ENCODE assay signal across 8 cellular contexts in the genomic region with DNA sequence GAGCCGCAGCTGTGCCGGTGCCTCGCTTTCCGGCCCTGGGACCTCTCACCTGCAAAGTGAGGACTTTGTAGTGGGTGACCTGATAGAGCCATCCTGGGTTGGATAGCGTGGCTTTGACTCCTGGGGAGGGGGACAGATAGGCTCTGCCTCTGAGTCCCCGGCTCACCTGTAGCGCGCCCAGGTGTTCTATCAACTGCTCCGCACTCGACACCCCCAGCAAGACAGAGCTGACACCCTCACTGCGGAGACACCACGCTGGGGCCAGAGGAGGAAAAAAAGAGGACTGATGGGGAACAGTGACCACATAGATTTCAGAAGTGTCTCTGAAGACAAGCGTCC. TPM values are rescaled to one million over a fixed set of nuclear protein-coding genes. Genes with fewer than 3 reads are reported as not detected.
DNase-seq lines count a peak whose midpoint lies in the region; ATAC-seq and TF ChIP-seq lines count a peak whose summit lies in the region.

No MANE protein-coding gene starts in this region.

- no peak overlapping the region for H2AFZ ChIP-seq in Karpas-422 (ENCODE audit: low read length)

- H3K4me1 ChIP-seq in adipocyte (ENCODE audit: control insufficient read depth, insufficient read depth, low read length) (peaks cover 9% of the 10 kb centered on the region), iPS-20b (ENCODE audit: insufficient read depth, low read length) (no peaks in the 10 kb centered on the region; the same call in 1 of the 2 replicates), Karpas-422 (ENCODE audit: low read length) (no peaks in the 10 kb centered on the region)

- TF ChIP-seq CTCF in HFFc6 (IDR thresholded peaks at IDR 0.05): no peak

- H3K79me2 ChIP-seq in Karpas-422 (ENCODE audit: low read length): no peaks in the 10 kb centered on the region

- H3K4me3 ChIP-seq in adipocyte (ENCODE audit: low read length) (peak overlapping the region; percentile 80), iPS-20b (ENCODE audit: low read length) (peak overlapping the region; percentile 52; the same call in 1 of the 2 replicates), Karpas-422 (ENCODE audit: low read length) (no peak overlapping the region)

- H3K9ac ChIP-seq in adipocyte (ENCODE audit: low read length) (peak overlapping the region; percentile 82), iPS-20b (ENCODE audit: low read depth, low read length) (peak overlapping the region; percentile 43; the same call in 1 of the 2 replicates), Karpas-422 (ENCODE audit: low read length) (no peak overlapping the region)

- H3K27ac Mint-ChIP-seq in HFFc6: no peak overlapping the region
- H3K27ac Mint-ChIP-seq in stimulated activated memory B cell treated with anti-CD40 and anti-IgM and Interleukin-4, amounts not matched to agents 10 μg/mL and 1 μg/mL and 100 μg/mL, for 72 hours: peak overlapping the region; percentile 78

- no peaks in the 10 kb centered on the region for H3K27me3 ChIP-seq in adipocyte (replicated peaks; ENCODE audit: control insufficient read depth, insufficient read depth, low read length)
- H3K27me3 ChIP-seq in iPS-20b (ENCODE audit: insufficient read depth, low read length): peaks cover 83% of the 10 kb centered on the region
- H3K27me3 ChIP-seq in Karpas-422 (ENCODE audit: low read length): no peaks in the 10 kb centered on the region

- no peak for ATAC-seq in stimulated activated memory B cell treated with anti-CD40 and anti-IgM and Interleukin-4, amounts not matched to agents 10 μg/mL and 1 μg/mL and 100 μg/mL, for 72 hours
- no peak for ATAC-seq in HG03460 (IDR thresholded peaks at IDR 0.05; ENCODE audit: unreplicated experiment)

- H3K27ac ChIP-seq in iPS-20b (ENCODE audit: low read length) (no peak overlapping the region), Karpas-422 (ENCODE audit: low read length) (no peak overlapping the region)

- H3K9me3 ChIP-seq in adipocyte (ENCODE audit: control insufficient read depth, low read length) (no peaks in the 10 kb centered on the region), iPS-20b (ENCODE audit: insufficient read depth, low read depth, low read length) (no peaks in the 10 kb centered on the region), Karpas-422 (ENCODE audit: low read length) (no peaks in the 10 kb centered on the region)

- H3K4me3 Mint-ChIP-seq in HFFc6: peak overlapping the region; percentile 83; the same call in 1 of the 2 replicates
- peak overlapping the region; percentile 72 for H3K4me3 Mint-ChIP-seq in stimulated activated memory B cell treated with anti-CD40 and anti-IgM and Interleukin-4, amounts not matched to agents 10 μg/mL and 1 μg/mL and 100 μg/mL, for 72 hours

- H3K9me2 ChIP-seq in Karpas-422 (replicated peaks; ENCODE audit: insufficient read depth, low read length): no peaks in the 10 kb centered on the region

- no peaks in the 10 kb centered on the region for H3K9me3 Mint-ChIP-seq in HFFc6
- no peaks in the 10 kb centered on the region for H3K9me3 Mint-ChIP-seq in stimulated activated memory B cell treated with anti-CD40 and anti-IgM and Interleukin-4, amounts not matched to agents 10 μg/mL and 1 μg/mL and 100 μg/mL, for 72 hours

- no peaks in the 10 kb centered on the region for H3K36me3 Mint-ChIP-seq in HFFc6 (ENCODE audit: low read depth)
- H3K36me3 Mint-ChIP-seq in stimulated activated memory B cell treated with anti-CD40 and anti-IgM and Interleukin-4, amounts not matched to agents 10 μg/mL and 1 μg/mL and 100 μg/mL, for 72 hours: peaks cover 6% of the 10 kb centered on the region

- H4K20me1 ChIP-seq in Karpas-422 (ENCODE audit: insufficient read depth, low read depth, low read length): no peaks in the 10 kb centered on the region

- H3K4me2 ChIP-seq in Karpas-422 (ENCODE audit: low read depth, low read length, poor library complexity, severe bottlenecking): no peak overlapping the region

- no peak for DNase-seq in HFFc6
- no peak for DNase-seq in adipocyte (ENCODE audit: low read depth)
- DNase-seq in Karpas-422: no peak
- no peak for DNase-seq in stimulated activated CD4-positive, alpha-beta T cell treated with anti-CD3 and anti-CD28 coated beads, Interleukin-1b, Interleukin-23, amount 100 ng/mL, for 48 hours
- no peak for DNase-seq in 8988T

- H3K36me3 ChIP-seq in adipocyte (ENCODE audit: control insufficient read depth, insufficient read depth, low read length, severe bottlenecking) (no peaks in the 10 kb centered on the region), iPS-20b (ENCODE audit: insufficient read depth, low read depth, low read length) (no peaks in the 10 kb centered on the region), Karpas-422 (ENCODE audit: insufficient read depth, low read length) (0 out of 2 replicates have a peak, but pooled peaks cover 3% of the 10 kb centered on the region)

- peaks cover 3% of the 10 kb centered on the region for H3K27me3 Mint-ChIP-seq in HFFc6 (ENCODE audit: insufficient read depth)
- H3K27me3 Mint-ChIP-seq in stimulated activated memory B cell treated with anti-CD40 and anti-IgM and Interleukin-4, amounts not matched to agents 10 μg/mL and 1 μg/mL and 100 μg/mL, for 72 hours: no peaks in the 10 kb centered on the region

- H3K4me1 Mint-ChIP-seq in HFFc6 (ENCODE audit: low read depth): peaks cover 6% of the 10 kb centered on the region
- peaks cover 17% of the 10 kb centered on the region for H3K4me1 Mint-ChIP-seq in stimulated activated memory B cell treated with anti-CD40 and anti-IgM and Interleukin-4, amounts not matched to agents 10 μg/mL and 1 μg/mL and 100 μg/mL, for 72 hours

RNA-seq across cellular contexts. Expression of gene KCNAB3, which starts 6.4 kb away (rescaled TPM):
- 1 to 10 TPM; 1.5 to 3.0 (median 2.3) TPM for total RNA-seq in HFFc6 (2021; fragmentation: NEBNext Ultra II Directional; extraction: Animal tissue kit (Norgen Biotek cat#: 25700))
- total RNA-seq in Karpas-422 (2014; rRNA removed; shearing (Covaris generic); ENCODE audit: low replicate concordance): 5.6 and 10.0 TPM in 2 replicates

RNA-seq across cellular contexts. Expression of gene RNF227, which starts 7.2 kb away (rescaled TPM):
- 1 to 10 TPM; 2.2 to 3.6 (median 3.1) TPM for total RNA-seq in HFFc6 (2021; fragmentation: NEBNext Ultra II Directional; extraction: Animal tissue kit (Norgen Biotek cat#: 25700))
- 2.1 and 3.5 TPM in 2 replicates for total RNA-seq in Karpas-422 (2014; rRNA removed; shearing (Covaris generic); ENCODE audit: low replicate concordance)

RNA-seq across cellular contexts. Expression of gene TRAPPC1, which starts 8.5 kb away (rescaled TPM):
- total RNA-seq in HFFc6 (2021; fragmentation: NEBNext Ultra II Directional; extraction: Animal tissue kit (Norgen Biotek cat#: 25700)): 100 to 1,000 TPM; 244 to 309 (median 288) TPM
- total RNA-seq in Karpas-422 (2014; rRNA removed; shearing (Covaris generic); ENCODE audit: low replicate concordance): 54.4 and 60.8 TPM in 2 replicates

RNA-seq across cellular contexts. Expression of gene CNTROB, which starts 8.7 kb away (rescaled TPM):
- total RNA-seq in HFFc6 (2021; fragmentation: NEBNext Ultra II Directional; extraction: Animal tissue kit (Norgen Biotek cat#: 25700)): 10 to 100 TPM; 20.8 to 32.2 (median 28.5) TPM
- total RNA-seq in Karpas-422 (2014; rRNA removed; shearing (Covaris generic); ENCODE audit: low replicate concordance): 14.6 and 28.5 TPM in 2 replicates

RNA-seq across cellular contexts. Expression of gene CHD3, which starts 34.7 kb away (rescaled TPM):
- total RNA-seq in HFFc6 (2021; fragmentation: NEBNext Ultra II Directional; extraction: Animal tissue kit (Norgen Biotek cat#: 25700)): 100 to 1,000 TPM in 4 of 6 experiments, 10 to 100 TPM in 2; 83.3 to 112 (median 110) TPM
- 191 and 346 TPM in 2 replicates for total RNA-seq in Karpas-422 (2014; rRNA removed; shearing (Covaris generic); ENCODE audit: low replicate concordance)
